In the genomic region with DNA sequence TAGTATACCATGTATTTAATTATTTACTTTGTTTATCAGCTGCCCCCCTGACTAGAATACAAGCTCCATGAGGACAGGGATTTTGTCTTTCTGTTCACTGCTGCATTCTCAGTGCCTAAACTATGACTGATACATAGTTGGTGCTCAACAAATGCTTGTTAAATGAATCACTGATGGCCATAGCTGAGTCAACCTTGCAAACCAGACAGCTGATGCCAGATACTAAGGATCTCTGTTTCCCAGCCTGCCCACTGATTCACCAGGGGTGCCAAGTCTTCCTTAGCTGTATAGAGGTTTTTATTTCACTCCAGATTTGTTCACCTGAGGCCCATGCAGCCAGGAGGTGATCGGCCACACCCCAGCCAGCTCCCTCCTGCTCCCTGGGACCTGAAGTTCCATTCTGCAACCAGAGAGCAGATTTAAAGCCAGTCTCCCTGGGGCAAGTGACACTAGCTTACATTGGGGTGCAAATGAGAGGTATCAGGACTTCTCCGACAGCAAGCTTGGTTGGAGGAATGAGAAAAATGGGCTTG, we compare ENCODE assay signal across 21 cellular contexts.
"Had no signal": no experiment of that assay in that cellular context is flagged by ENCODE, and none has a peak within 500 bp of the region (broad histone marks: within the 10 kb centered on the region; RNA-seq: fewer than 3 reads in every experiment).

No MANE protein-coding gene starts in this region.

- H3K36me3 ChIP-seq: cardiac muscle cell, sigmoid colon, upper lobe of right lung had no signal

- DNase-seq: activated CD4-positive, alpha-beta T cell treated with anti-CD3 and anti-CD28 coated beads, Interleukin-2, amount 50 U/mL, for 48 hours; activated CD8-positive, alpha-beta memory T cell treated with anti-CD3 and anti-CD28 coated beads, Interleukin-2, amount 10 ng/mL, durations not matched to agents 7 days and 5 days; activated effector memory CD4-positive, alpha-beta T cell treated with anti-CD3 and anti-CD28 coated beads, Interleukin-2, amount 50 U/mL, for 16 hours; activated naive CD8-positive, alpha-beta T cell treated with anti-CD3 and anti-CD28 coated beads for 36 hours; activated T-cell treated with anti-CD3 and anti-CD28 coated beads, Interleukin-2, amount 50 U/mL, for 24 hours; anterior cingulate cortex; hypothalamus; left cardiac atrium; mucosa of descending colon; nucleus accumbens; sigmoid colon; stimulated activated CD4-positive, alpha-beta T cell treated with anti-CD3 and anti-CD28 coated beads, Interleukin-12 subunit alpha, Interleukin-12 subunit beta, amount 100 ng/mL, for 4 hours; stimulated activated CD4-positive, alpha-beta T cell treated with anti-CD3 and anti-CD28 coated beads, Interleukin-2, amount 100 ng/mL, for 48 hours; stimulated activated naive CD4-positive, alpha-beta T cell treated with Interleukin-2 at 50 U/mL for 16 hours; T-helper 2 cell; upper lobe of right lung had no signal

- FAIRE-seq: colon, endothelial cell of umbilical vein had no signal

- ATAC-seq: activated CD4-positive, CD25-positive, alpha-beta regulatory T cell treated with anti-CD3 and anti-CD28 coated beads, Interleukin-2, amount 50 U/mL, for 24 hours; activated CD8-positive, alpha-beta memory T cell treated with anti-CD3 and anti-CD28 coated beads, Interleukin-2, amount 10 ng/mL, durations not matched to agents 7 days and 5 days; mucosa of descending colon; upper lobe of right lung had no signal

- H3K36me3 Mint-ChIP-seq: activated CD8-positive, alpha-beta memory T cell treated with anti-CD3 and anti-CD28 coated beads, Interleukin-2, amount 10 ng/mL, durations not matched to agents 7 days and 5 days; activated naive CD8-positive, alpha-beta T cell treated with anti-CD3 and anti-CD28 coated beads for 36 hours; natural killer cell treated with Interleukin-12 subunit alpha and Interleukin-12 subunit beta and Interleukin-15 and Interleukin-18, amount 100 ng/mL, for 72 hours had no signal

- H3K4me1 Mint-ChIP-seq: activated CD8-positive, alpha-beta memory T cell treated with anti-CD3 and anti-CD28 coated beads, Interleukin-2, amount 10 ng/mL, durations not matched to agents 7 days and 5 days; activated naive CD8-positive, alpha-beta T cell treated with anti-CD3 and anti-CD28 coated beads for 36 hours had no signal

- H3K4me3 ChIP-seq: cardiac muscle cell, mucosa of descending colon, sigmoid colon, upper lobe of right lung had no signal

- H3K27me3 ChIP-seq: cardiac muscle cell, sigmoid colon, upper lobe of right lung had no signal

- H3K27ac ChIP-seq: cardiac muscle cell, sigmoid colon, upper lobe of right lung had no signal

- H3K4me3 Mint-ChIP-seq: activated CD8-positive, alpha-beta memory T cell treated with anti-CD3 and anti-CD28 coated beads, Interleukin-2, amount 10 ng/mL, durations not matched to agents 7 days and 5 days; activated naive CD8-positive, alpha-beta T cell treated with anti-CD3 and anti-CD28 coated beads for 36 hours; activated T-cell treated with anti-CD3 and anti-CD28 coated beads, Interleukin-2, amount 50 U/mL, for 24 hours; natural killer cell treated with Interleukin-12 subunit alpha and Interleukin-12 subunit beta and Interleukin-15 and Interleukin-18, amount 100 ng/mL, for 72 hours had no signal

- H3K27me3 Mint-ChIP-seq: activated CD8-positive, alpha-beta memory T cell treated with anti-CD3 and anti-CD28 coated beads, Interleukin-2, amount 10 ng/mL, durations not matched to agents 7 days and 5 days; activated naive CD8-positive, alpha-beta T cell treated with anti-CD3 and anti-CD28 coated beads for 36 hours; activated T-cell treated with anti-CD3 and anti-CD28 coated beads, Interleukin-2, amount 50 U/mL, for 24 hours; natural killer cell treated with Interleukin-12 subunit alpha and Interleukin-12 subunit beta and Interleukin-15 and Interleukin-18, amount 100 ng/mL, for 72 hours had no signal

- H3K27ac Mint-ChIP-seq: activated CD8-positive, alpha-beta memory T cell treated with anti-CD3 and anti-CD28 coated beads, Interleukin-2, amount 10 ng/mL, durations not matched to agents 7 days and 5 days; activated naive CD8-positive, alpha-beta T cell treated with anti-CD3 and anti-CD28 coated beads for 36 hours; activated T-cell treated with anti-CD3 and anti-CD28 coated beads, Interleukin-2, amount 50 U/mL, for 24 hours; natural killer cell treated with Interleukin-12 subunit alpha and Interleukin-12 subunit beta and Interleukin-15 and Interleukin-18, amount 100 ng/mL, for 72 hours had no signal

- H3K4me1 ChIP-seq: sigmoid colon had no signal

- H3K9me3 ChIP-seq: sigmoid colon, upper lobe of right lung had no signal

- H3K9me3 Mint-ChIP-seq: activated naive CD8-positive, alpha-beta T cell treated with anti-CD3 and anti-CD28 coated beads for 36 hours; activated T-cell treated with anti-CD3 and anti-CD28 coated beads, Interleukin-2, amount 50 U/mL, for 24 hours; natural killer cell treated with Interleukin-12 subunit alpha and Interleukin-12 subunit beta and Interleukin-15 and Interleukin-18, amount 100 ng/mL, for 72 hours had no signal
